ENCODE assay signal across 1 cellular context in genomic region chr5:134577022-134577795, GRCh38.
TF ChIP-seq lines count a peak whose summit lies in the region.

No MANE protein-coding gene starts in this region.

TF ChIP-seq in IMR-90, 13 proteins besides CTCF, POLR2A, EP300 and RAD21:
- peak; percentile 5; the same call in 1 of the 2 replicates for TF ChIP-seq FOS (IDR thresholded peaks at IDR 0.05; ENCODE audit: low read depth, low read length)
- TF ChIP-seq USF2 (IDR thresholded peaks at IDR 0.05; ENCODE audit: low read depth, low read length) = peak; percentile 70
- TF ChIP-seq ELK1 (IDR thresholded peaks at IDR 0.05; ENCODE audit: borderline replicate concordance, low read depth, low read length) = no peak
- TF ChIP-seq BHLHE40 (IDR thresholded peaks at IDR 0.05; ENCODE audit: low read depth, low read length) = peak; percentile 95
